Comparison of ENCODE assay signal across 22 cellular contexts in genomic region chr19:38191747-38192146, GRCh38. TPM values are rescaled to one million over a fixed set of nuclear protein-coding genes. Genes with fewer than 3 reads are reported as not detected.
DNase-seq lines count a peak whose midpoint lies in the region; ATAC-seq and TF ChIP-seq lines count a peak whose summit lies in the region.
"Had no signal": no experiment of that assay in that cellular context is flagged by ENCODE, and none has a peak within 500 bp of the region (broad histone marks: within the 10 kb centered on the region; RNA-seq: fewer than 3 reads in every experiment).

No MANE protein-coding gene starts in this region.

- H3K9me3 ChIP-seq in HEK293 (ENCODE audit: control insufficient read depth, insufficient read depth, low read depth, low read length) (no peaks in the 10 kb centered on the region), neuronal stem cell (replicated peaks in 1 of 2; ENCODE audit: control insufficient read depth in 2 of 2, insufficient read depth in 1 of 2, low read depth in 1 of 2, low read length in 2 of 2) (no peaks in the 10 kb centered on the region), spleen (no peaks in the 10 kb centered on the region)
- H3K9me3 ChIP-seq: A549; BE2C; BLaER1 treated with 17β-estradiol and CSF1 and Interleukin-3, amounts not matched to agents 10 nM and 100 nM had no signal

- H3K9ac ChIP-seq in neuronal stem cell (ENCODE audit: low read depth, low read length, poor library complexity): no peak overlapping the region
- H3K9ac ChIP-seq: BLaER1 treated with 17β-estradiol and CSF1 and Interleukin-3, amounts not matched to agents 10 nM and 100 nM had no signal

- no peak overlapping the region for H2BK12ac ChIP-seq in neuronal stem cell (ENCODE audit: low read length)

- H4K8ac ChIP-seq in neuronal stem cell (ENCODE audit: low read depth, low read length): no peak overlapping the region

- H3K9me3 Mint-ChIP-seq in WTC11 (no peaks in the 10 kb centered on the region), endothelial cell (ENCODE audit: unreplicated experiment) (no peaks in the 10 kb centered on the region)
- H3K9me3 Mint-ChIP-seq: CD4-positive, alpha-beta T cell; GM23338 had no signal

- peak overlapping the region; percentile 53; the same call in 1 of the 2 replicates for H3K27ac Mint-ChIP-seq in WTC11
- peak overlapping the region; percentile 72 for H3K27ac Mint-ChIP-seq in endothelial cell (ENCODE audit: unreplicated experiment)
- H3K27ac Mint-ChIP-seq: CD4-positive, alpha-beta T cell; GM23338 had no signal

- ATAC-seq in WTC11: no peak
- ATAC-seq: GM12878, GM23338 had no signal

- TF ChIP-seq POLR2A in spleen (IDR thresholded peaks at IDR 0.05): no peak

- no peak overlapping the region for H3K4me2 ChIP-seq in neuronal stem cell (ENCODE audit: insufficient read depth, low read length, poor library complexity, severe bottlenecking)
- H3K4me2 ChIP-seq: A549, GM23338 had no signal

- no peak overlapping the region for H3K14ac ChIP-seq in neuronal stem cell (ENCODE audit: low read length)

- no peak overlapping the region for H2AFZ ChIP-seq in neuronal stem cell (ENCODE audit: low read length)
- H2AFZ ChIP-seq: GM23338 had no signal

- no peaks in the 10 kb centered on the region for H3K4me1 ChIP-seq in HEK293 (ENCODE audit: control insufficient read depth, insufficient read depth, low read length)
- no peaks in the 10 kb centered on the region for H3K4me1 ChIP-seq in neuronal stem cell (ENCODE audit: control insufficient read depth in 2 of 2, insufficient read depth in 1 of 2, low read depth in 1 of 2, low read length in 2 of 2)
- H3K4me1 ChIP-seq in spleen: peaks cover 0 to 25% (median 8%) of the 10 kb centered on the region in 6 donors
- H3K4me1 ChIP-seq: BE2C had no signal

- H3K27ac ChIP-seq in HEK293 (ENCODE audit: extremely low read depth, low read depth, low read length) (0 out of 2 replicates have a peak overlapping the region, but pooled peaks have one; percentile 31), neuronal stem cell (replicated peaks; ENCODE audit: low read length) (no peak overlapping the region), spleen (no peak overlapping the region)

- CTCF ChIA-PET in HEK293 (lab: Yijun Ruan, JAX) (interaction anchor here (0.8 to 1.2 kb wide), 3 partner anchors 33 to 170 kb away, joined by 3 to 7 read pairs (median 5); no protein-coding TSS in a partner anchor), WTC11 (lab: Charles Lee) (interaction anchor here (0.7 to 1.2 kb wide), 2 partner anchors 43 to 49 kb away, joined by 3 read pairs; no protein-coding TSS in a partner anchor)

- H3K4me3 Mint-ChIP-seq in WTC11 (no peak overlapping the region), endothelial cell (ENCODE audit: unreplicated experiment) (no peak overlapping the region)
- H3K4me3 Mint-ChIP-seq: CD14-positive monocyte; CD4-positive, alpha-beta T cell; GM23338 had no signal

- WGBS in neuronal stem cell (ENCODE audit: extremely low coverage in 2 of 2, insufficient read length in 2 of 2, insufficient replicate concordance in 1 of 2), 2 donors: no CpG with 5 or more reads among the region's 13 CpGs
- WGBS in spleen, 5 donors: 84 to 95% (median 92%) methylated on average over 11 to 13 of the region's 13 CpGs

- no peak overlapping the region for H3K4ac ChIP-seq in neuronal stem cell (ENCODE audit: low read length)

- H2BK120ac ChIP-seq in neuronal stem cell (ENCODE audit: low read depth, low read length): no peak overlapping the region

- H2BK5ac ChIP-seq in neuronal stem cell (ENCODE audit: low read length): no peak overlapping the region

- intact Hi-C loops in spleen (cut with DNase I; ENCODE audit: low total_unique reads): no loop called here

- H3K27me3 Mint-ChIP-seq in WTC11 (ENCODE audit: low read depth) (no peaks in the 10 kb centered on the region), endothelial cell (ENCODE audit: unreplicated experiment) (peaks cover 11% of the 10 kb centered on the region)
- H3K27me3 Mint-ChIP-seq: CD4-positive, alpha-beta T cell had no signal

- peak overlapping the region; percentile 28 for H3K18ac ChIP-seq in neuronal stem cell (ENCODE audit: low read length)

- H3K79me1 ChIP-seq in neuronal stem cell (ENCODE audit: low read depth, low read length): no peaks in the 10 kb centered on the region

- no peak overlapping the region for H3K4me3 ChIP-seq in HEK293 (ENCODE audit: low read depth, low read length)
- no peak overlapping the region for H3K4me3 ChIP-seq in neuronal stem cell (ENCODE audit: low read length in 2 of 2)
- H3K4me3 ChIP-seq in spleen: no peak overlapping the region
- H3K4me3 ChIP-seq: A549; BLaER1 treated with 17β-estradiol and CSF1 and Interleukin-3, amounts not matched to agents 10 nM and 100 nM; GM12878; GM23338 had no signal

- peak overlapping the region; percentile 73 for H3K23ac ChIP-seq in neuronal stem cell (ENCODE audit: low read depth, low read length, poor library complexity)

- no peak overlapping the region for H4K91ac ChIP-seq in neuronal stem cell (ENCODE audit: low read depth, low read length, poor library complexity)

- H3K27me3 ChIP-seq in neuronal stem cell (ENCODE audit: control insufficient read depth in 3 of 3, insufficient read depth in 3 of 3, low read depth in 1 of 3, low read length in 3 of 3) (no peaks in the 10 kb centered on the region), spleen (replicated peaks in 1 of 7) (no peaks in the 10 kb centered on the region)
- H3K27me3 ChIP-seq: BE2C; BLaER1 treated with 17β-estradiol and CSF1 and Interleukin-3, amounts not matched to agents 10 nM and 100 nM had no signal

- DNase-seq in WTC11 (ENCODE audit: low spot score) (no peak), endothelial cell (ENCODE audit: low spot score) (no peak), neuronal stem cell (ENCODE audit: low spot score) (no peak), NCI-H526 (lab: John Stamatoyannopoulos, UW) (no peak), spleen (no peak), NCI-H1417 (lab: John Stamatoyannopoulos, UW) (no peak)
- DNase-seq: 8988T; ACHN; AML-193; BE2C; CD4-positive, alpha-beta T cell; DMS 273 treated with DMSO at 0.1 percent for 48 hours; DMS79; EL; GDM1; HCEC 1CT had no signal

- H2AK5ac ChIP-seq in neuronal stem cell (ENCODE audit: low read depth, low read length): peak overlapping the region; percentile 52

- POLR2A ChIA-PET in HEK293 (lab: Yijun Ruan, JAX) (interaction anchor here (1.1 kb wide), 1 partner anchor 72 kb away, joined by 3 read pairs; the partner anchor contains the start of gene SPINT2), WTC11 (lab: Charles Lee) (no interaction called here)

- TF ChIP-seq CTCF in HEK293 (tag by site-specific recombination; IDR thresholded peaks at IDR 0.05): no peak
- no peak for TF ChIP-seq CTCF in WTC11 (IDR thresholded peaks at IDR 0.05)
- TF ChIP-seq CTCF in endothelial cell (IDR thresholded peaks at IDR 0.05; ENCODE audit: unreplicated experiment): no peak
- TF ChIP-seq CTCF in spleen (IDR thresholded peaks at IDR 0.05 in 8 of 11, conservative IDR thresholded peaks at IDR 0.05 in 3 of 11): no peak

- 0 out of 2 replicates have a peak, but pooled peaks cover 2% of the 10 kb centered on the region for H3K36me3 Mint-ChIP-seq in WTC11
- H3K36me3 Mint-ChIP-seq in endothelial cell (ENCODE audit: low read depth, unreplicated experiment): peaks cover 15% of the 10 kb centered on the region

- H3K4me1 Mint-ChIP-seq in WTC11 (no peaks in the 10 kb centered on the region), endothelial cell (ENCODE audit: unreplicated experiment) (peaks cover 11% of the 10 kb centered on the region)

- H3K36me3 ChIP-seq in HEK293 (ENCODE audit: control insufficient read depth in 2 of 2, insufficient read depth in 1 of 2, low read length in 2 of 2): peaks cover 0 to 10% of the 10 kb centered on the region in 2 experiments; a peak in 1 of 3 replicates
- H3K36me3 ChIP-seq in neuronal stem cell (replicated peaks in 1 of 2; ENCODE audit: control insufficient read depth in 2 of 2, insufficient read depth in 2 of 2, low read length in 2 of 2): peaks cover 7 to 21% of the 10 kb centered on the region in 2 donors
- H3K36me3 ChIP-seq in spleen: peaks cover 0 to 86% (median 16%) of the 10 kb centered on the region in 6 donors

- H2BK15ac ChIP-seq in neuronal stem cell (ENCODE audit: low read length): no peak overlapping the region

TF ChIP-seq in HEK293, 187 proteins besides CTCF, POLR2A, EP300 and RAD21 (continues in another document):
- no peak for TF ChIP-seq ZSCAN16 (tag by site-specific recombination; IDR thresholded peaks at IDR 0.05)
- TF ChIP-seq ZNF623 (tag by site-specific recombination; IDR thresholded peaks at IDR 0.05): no peak
- no peak for TF ChIP-seq ZBTB1 (tag by site-specific recombination; IDR thresholded peaks at IDR 0.05)
- no peak for TF ChIP-seq KLF9 (tag by site-specific recombination; IDR thresholded peaks at IDR 0.05; ENCODE audit: low read depth)
- no peak for TF ChIP-seq YY1 (tag by site-specific recombination; IDR thresholded peaks at IDR 0.05)
- TF ChIP-seq SP7 (tag by site-specific recombination; IDR thresholded peaks at IDR 0.05): no peak

TF ChIP-seq in WTC11, 78 proteins besides CTCF, POLR2A, EP300 and RAD21:
- no peak for TF ChIP-seq NR3C1 (CRISPR knock-in tag; conservative IDR thresholded peaks at IDR 0.05; ENCODE audit: low read depth)
- no peak for TF ChIP-seq ZNF138 (CRISPR knock-in tag; conservative IDR thresholded peaks at IDR 0.05)
- TF ChIP-seq GRHL2 (CRISPR knock-in tag; IDR thresholded peaks at IDR 0.05; ENCODE audit: insufficient replicate concordance, severe bottlenecking): no peak
- TF ChIP-seq IRF2 (CRISPR knock-in tag; IDR thresholded peaks at IDR 0.05; ENCODE audit: borderline replicate concordance, low read depth): no peak
- no peak for TF ChIP-seq USF1 (CRISPR knock-in tag; IDR thresholded peaks at IDR 0.05)
- no peak for TF ChIP-seq ZNF317 (CRISPR knock-in tag; IDR thresholded peaks at IDR 0.05; ENCODE audit: borderline replicate concordance, low read depth)
- TF ChIP-seq OVOL2 (CRISPR knock-in tag; IDR thresholded peaks at IDR 0.05; ENCODE audit: borderline replicate concordance): no peak
TF ChIP-seq in WTC11: peak in this region for 0.

RNA-seq across cellular contexts. Expression of gene DPF1, which starts 32.3 kb away (rescaled TPM):
- total RNA-seq in WTC11 (2021): 5.2 to 6.8 TPM (median 5.9 TPM) in 3 replicates
- 6.0 TPM for total RNA-seq in endothelial cell (ENCODE audit: unreplicated experiment)
- polyA plus RNA-seq in neuronal stem cell (2013, experiment 1 of 2): 8.0 TPM
- polyA plus RNA-seq in neuronal stem cell (2013, experiment 2 of 2): 7.2 TPM
- not detected for total RNA-seq in spleen
- polyA plus RNA-seq in spleen: under 1 TPM; 0.04 to 0.06 (median 0.06) TPM
- total RNA-seq: CD4-positive, alpha-beta T cell had no signal
- polyA plus RNA-seq: CD14-positive monocyte had no signal
